Comparison of ENCODE assay signal across 12 cellular contexts in genomic region chr1:93433407-93433961, GRCh38. TPM values are rescaled to one million over a fixed set of nuclear protein-coding genes. Genes with fewer than 3 reads are reported as not detected.
DNase-seq lines count a peak whose midpoint lies in the region; ATAC-seq and TF ChIP-seq lines count a peak whose summit lies in the region.
"Had no signal": no experiment of that assay in that cellular context is flagged by ENCODE, and none has a peak within 500 bp of the region (broad histone marks: within the 10 kb centered on the region; RNA-seq: fewer than 3 reads in every experiment).

No MANE protein-coding gene starts in this region.

- H3K27me3 ChIP-seq in mammary epithelial cell (ENCODE audit: insufficient read depth, low read length): no peaks in the 10 kb centered on the region

- peak; percentile 10 for DNase-seq in mammary epithelial cell
- peak; percentile 21 for DNase-seq in left kidney (ENCODE audit: low read depth, low spot score)
- DNase-seq in activated T-helper 2 cell treated with anti-CD3 and anti-CD28 coated beads, Interferon-gamma antibody, Interleukin-2, Interleukin-4, amounts not matched to agents 10 μg/mL and 5 μg/mL and 100 μg/mL, durations not matched to agents 14 hours and 24 hours and 36 hours (ENCODE audit: low spot score): no peak
- DNase-seq: C1 segment of cervical spinal cord; central memory CD4-positive, alpha-beta T cell; NCI-H187 treated with DMSO at 0.1 percent for 48 hours had no signal

- H3K79me2 ChIP-seq in mammary epithelial cell (ENCODE audit: insufficient read depth, low read length): no peaks in the 10 kb centered on the region

- peaks cover 22% of the 10 kb centered on the region for H3K27me3 Mint-ChIP-seq in activated T-helper 2 cell treated with anti-CD3 and anti-CD28 coated beads, Interferon-gamma antibody, Interleukin-2, Interleukin-4, amounts not matched to agents 10 μg/mL and 5 μg/mL and 100 μg/mL, durations not matched to agents 14 hours and 24 hours and 36 hours (ENCODE audit: low read depth)

- ATAC-seq in SK-N-SH treated with all-trans-retinoic acid at 6 μM for 48 hours (no peak), GM21447 (IDR thresholded peaks at IDR 0.05; ENCODE audit: unreplicated experiment) (no peak), HG02642 (IDR thresholded peaks at IDR 0.05; ENCODE audit: poor library complexity, unreplicated experiment) (no peak)

- 0 out of 2 replicates have a peak, but pooled peaks have one; percentile 4 for TF ChIP-seq CTCF in 22Rv1 (IDR thresholded peaks at IDR 0.05)
- peak; percentile 43 for TF ChIP-seq CTCF in GM12873 (IDR thresholded peaks at IDR 0.05; ENCODE audit: insufficient read depth, low read depth, low read length, missing control alignments)
- TF ChIP-seq CTCF in mammary epithelial cell (conservative IDR thresholded peaks at IDR 0.05 in 1 of 2, IDR thresholded peaks at IDR 0.05 in 1 of 2; ENCODE audit: extremely low read depth in 1 of 2, insufficient read depth in 1 of 2, low read depth in 1 of 2, low read length in 2 of 2): peak; percentile 23 to 62

- no peaks in the 10 kb centered on the region for H3K9me3 Mint-ChIP-seq in activated T-helper 2 cell treated with anti-CD3 and anti-CD28 coated beads, Interferon-gamma antibody, Interleukin-2, Interleukin-4, amounts not matched to agents 10 μg/mL and 5 μg/mL and 100 μg/mL, durations not matched to agents 14 hours and 24 hours and 36 hours

- dilution Hi-C loops in mammary epithelial cell (cut with HindIII; ENCODE audit: low sequenced_read_pairs): no loop called here

- no peaks in the 10 kb centered on the region for H3K9me3 ChIP-seq in mammary epithelial cell (replicated peaks; ENCODE audit: insufficient read depth, low read length)

- H3K4me1 ChIP-seq in mammary epithelial cell (ENCODE audit: insufficient read depth, low read length): no peaks in the 10 kb centered on the region

- CTCF ChIA-PET in mammary epithelial cell (lab: Charles Lee; ENCODE audit: low non-redundant PET): interaction anchor here (0.6 to 1.3 kb wide), 3 partner anchors 38 to 1063 kb away, joined by 5 to 14 read pairs (median 10); no protein-coding TSS in a partner anchor

- BruUV-seq in mammary epithelial cell (replicated peaks; lab: Mats Ljungman, UMichigan): no TSS peak

- H3K4me2 ChIP-seq in mammary epithelial cell (ENCODE audit: insufficient read depth, low read depth, low read length): no peak overlapping the region
- H3K4me2 ChIP-seq: smooth muscle cell had no signal

- H3K27ac ChIP-seq in 22Rv1 (no peak overlapping the region), mammary epithelial cell (ENCODE audit: insufficient read depth, low read depth, low read length) (no peak overlapping the region)

- H3K36me3 Mint-ChIP-seq in activated T-helper 2 cell treated with anti-CD3 and anti-CD28 coated beads, Interferon-gamma antibody, Interleukin-2, Interleukin-4, amounts not matched to agents 10 μg/mL and 5 μg/mL and 100 μg/mL, durations not matched to agents 14 hours and 24 hours and 36 hours (ENCODE audit: low read depth): no peaks in the 10 kb centered on the region

- no peak overlapping the region for H3K4me3 Mint-ChIP-seq in activated T-helper 2 cell treated with anti-CD3 and anti-CD28 coated beads, Interferon-gamma antibody, Interleukin-2, Interleukin-4, amounts not matched to agents 10 μg/mL and 5 μg/mL and 100 μg/mL, durations not matched to agents 14 hours and 24 hours and 36 hours (ENCODE audit: low read depth)

- H4K20me1 ChIP-seq in mammary epithelial cell (ENCODE audit: insufficient read depth, low read length): no peaks in the 10 kb centered on the region

- H3K4me1 Mint-ChIP-seq in activated T-helper 2 cell treated with anti-CD3 and anti-CD28 coated beads, Interferon-gamma antibody, Interleukin-2, Interleukin-4, amounts not matched to agents 10 μg/mL and 5 μg/mL and 100 μg/mL, durations not matched to agents 14 hours and 24 hours and 36 hours (ENCODE audit: low read depth): no peaks in the 10 kb centered on the region

- H2AFZ ChIP-seq in mammary epithelial cell (ENCODE audit: low read depth, low read length): no peak overlapping the region

- in situ Hi-C loops in mammary epithelial cell (cut with MboI; ENCODE audit: low sequenced_read_pairs in 2 of 2): no loop called here

- H3K27ac Mint-ChIP-seq in activated T-helper 2 cell treated with anti-CD3 and anti-CD28 coated beads, Interferon-gamma antibody, Interleukin-2, Interleukin-4, amounts not matched to agents 10 μg/mL and 5 μg/mL and 100 μg/mL, durations not matched to agents 14 hours and 24 hours and 36 hours: no peak overlapping the region

- intact Hi-C loops in mammary epithelial cell (cut with micrococcal nuclease): loop anchor here (1.0 kb wide), 1 partner anchor 129 kb away; no protein-coding TSS in a partner anchor
- intact Hi-C loops in activated T-helper 2 cell treated with anti-CD3 and anti-CD28 coated beads, Interferon-gamma antibody, Interleukin-2, Interleukin-4, amounts not matched to agents 10 μg/mL and 5 μg/mL and 100 μg/mL, durations not matched to agents 14 hours and 24 hours and 36 hours (cut with micrococcal nuclease): no loop called here

- H3K4me3 ChIP-seq in mammary epithelial cell (replicated peaks in 1 of 3; ENCODE audit: insufficient read depth in 1 of 3, low read depth in 2 of 3, low read length in 3 of 3): no peak overlapping the region
- H3K4me3 ChIP-seq: smooth muscle cell had no signal

- no peak overlapping the region for H3K9ac ChIP-seq in mammary epithelial cell (ENCODE audit: insufficient read depth, low read length)

- no peaks in the 10 kb centered on the region for H3K36me3 ChIP-seq in mammary epithelial cell (ENCODE audit: insufficient read depth, low read length)

- 25% methylated on average over 5 of the region's 5 CpGs for WGBS in mammary epithelial cell (ENCODE audit: low coverage, missing lambda C conversion rate)

TF ChIP-seq in SK-N-SH treated with all-trans-retinoic acid at 6 μM for 48 hours, 23 proteins besides CTCF, POLR2A, EP300 and RAD21 (continues in another document):
- TF ChIP-seq ZC3H10 (CRISPR knock-in tag; IDR thresholded peaks at IDR 0.05): no peak
- no peak for TF ChIP-seq ZNF8 (CRISPR knock-in tag; IDR thresholded peaks at IDR 0.05)
- TF ChIP-seq ZFP3 (CRISPR knock-in tag; IDR thresholded peaks at IDR 0.05): no peak
- no peak for TF ChIP-seq TCF4 (CRISPR knock-in tag; IDR thresholded peaks at IDR 0.05; ENCODE audit: borderline replicate concordance)
- no peak for TF ChIP-seq TOX (CRISPR knock-in tag; IDR thresholded peaks at IDR 0.05; ENCODE audit: borderline replicate concordance)
- TF ChIP-seq GLIS3 (CRISPR knock-in tag; IDR thresholded peaks at IDR 0.05): no peak
- TF ChIP-seq TSHZ2 (CRISPR knock-in tag; IDR thresholded peaks at IDR 0.05): no peak
- TF ChIP-seq PPARA (CRISPR knock-in tag; IDR thresholded peaks at IDR 0.05; ENCODE audit: borderline replicate concordance): no peak
- TF ChIP-seq, protein P1, sequence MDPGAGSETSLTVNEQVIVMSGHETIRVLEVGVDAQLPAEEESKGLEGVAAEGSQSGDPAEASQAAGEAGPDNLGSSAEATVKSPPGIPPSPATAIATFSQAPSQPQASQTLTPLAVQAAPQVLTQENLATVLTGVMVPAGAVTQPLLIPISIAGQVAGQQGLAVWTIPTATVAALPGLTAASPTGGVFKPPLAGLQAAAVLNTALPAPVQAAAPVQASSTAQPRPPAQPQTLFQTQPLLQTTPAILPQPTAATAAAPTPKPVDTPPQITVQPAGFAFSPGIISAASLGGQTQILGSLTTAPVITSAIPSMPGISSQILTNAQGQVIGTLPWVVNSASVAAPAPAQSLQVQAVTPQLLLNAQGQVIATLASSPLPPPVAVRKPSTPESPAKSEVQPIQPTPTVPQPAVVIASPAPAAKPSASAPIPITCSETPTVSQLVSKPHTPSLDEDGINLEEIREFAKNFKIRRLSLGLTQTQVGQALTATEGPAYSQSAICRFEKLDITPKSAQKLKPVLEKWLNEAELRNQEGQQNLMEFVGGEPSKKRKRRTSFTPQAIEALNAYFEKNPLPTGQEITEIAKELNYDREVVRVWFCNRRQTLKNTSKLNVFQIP (CRISPR knock-in tag; IDR thresholded peaks at IDR 0.05; ENCODE audit: borderline replicate concordance, low read depth): no peak
- TF ChIP-seq ESRRG (CRISPR knock-in tag; IDR thresholded peaks at IDR 0.05): no peak
- no peak for TF ChIP-seq ZNF70 (CRISPR knock-in tag; IDR thresholded peaks at IDR 0.05)

RNA-seq across cellular contexts. Expression of gene FNBP1L, which starts 14.4 kb away (rescaled TPM):
- total RNA-seq in mammary epithelial cell: 10 to 100 TPM; 22.1 to 39.2 TPM
- polyA plus RNA-seq in mammary epithelial cell: 15.4 TPM
- 20.9 TPM for polyA minus RNA-seq in mammary epithelial cell
- total RNA-seq in activated T-helper 2 cell treated with anti-CD3 and anti-CD28 coated beads, Interferon-gamma antibody, Interleukin-2, Interleukin-4, amounts not matched to agents 10 μg/mL and 5 μg/mL and 100 μg/mL, durations not matched to agents 14 hours and 24 hours and 36 hours: 0.32 and 0.37 TPM in 2 replicates

Comparison
In these comparisons a context has a peak if more than half of its experiments do, and no peak if none do; other contexts are left out.
1. RNA of gene FNBP1L, which starts 14.4 kb away (total RNA-seq): 22.1 to 39.2 TPM in mammary epithelial cell; 0.32 to 0.37 TPM in activated T-helper 2 cell treated with anti-CD3 and anti-CD28 coated beads, Interferon-gamma antibody, Interleukin-2, Interleukin-4, amounts not matched to agents 10 μg/mL and 5 μg/mL and 100 μg/mL, durations not matched to agents 14 hours and 24 hours and 36 hours; every median in the first group is over 10 times any median in the second.
2. Peak in every context shown above with its lines, with median percentiles within 50 percentile points of each other: CTCF ChIP-seq.